ENCODE assay signal across 8 cellular contexts in the genomic region with DNA sequence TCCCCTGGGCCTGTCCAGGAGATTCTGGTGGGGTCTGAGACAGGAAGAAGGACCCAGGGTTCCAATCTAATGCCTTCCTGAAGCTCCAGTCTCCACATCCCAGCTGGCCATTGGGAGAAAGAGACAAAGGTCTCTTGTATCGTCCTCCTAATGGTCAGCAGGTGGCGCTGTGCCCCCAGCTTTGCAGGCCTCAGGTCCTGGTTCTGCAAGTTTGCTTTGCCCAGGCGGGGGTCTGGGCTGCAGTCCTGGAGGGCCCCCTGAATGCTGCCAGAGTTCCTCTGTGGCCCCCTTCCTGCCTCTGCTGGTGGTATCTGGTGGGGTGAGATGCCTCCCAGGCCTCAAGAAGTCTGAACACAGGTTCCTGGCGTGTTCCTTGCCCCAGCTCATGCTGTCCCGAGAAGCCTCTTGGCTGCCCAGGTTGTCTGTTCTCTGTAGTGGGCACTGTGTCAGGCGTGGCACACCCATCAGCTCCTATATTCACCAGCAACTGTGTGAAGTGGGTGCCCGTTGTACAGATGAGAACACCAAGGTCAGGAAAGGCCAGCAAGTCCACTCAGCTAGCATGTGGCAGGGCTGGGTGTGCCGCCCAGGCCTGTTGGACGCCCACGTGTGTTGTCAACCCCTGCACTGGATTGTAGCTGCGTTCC. TPM values are rescaled to one million over a fixed set of nuclear protein-coding genes. Genes with fewer than 3 reads are reported as not detected.
DNase-seq lines count a peak whose midpoint lies in the region; ATAC-seq and TF ChIP-seq lines count a peak whose summit lies in the region.

No MANE protein-coding gene starts in this region.

- H3K9me3 ChIP-seq in BE2C = no peaks in the 10 kb centered on the region
- H3K9me3 ChIP-seq in stomach = no peaks in the 10 kb centered on the region

- H3K4me1 ChIP-seq in BE2C (no peaks in the 10 kb centered on the region), stomach (no peaks in the 10 kb centered on the region)

- H3K36me3 Mint-ChIP-seq in activated CD4-positive, alpha-beta memory T cell treated with anti-CD3 and anti-CD28 coated beads for 36 hours = no peaks in the 10 kb centered on the region

- TF ChIP-seq CTCF in BE2C (IDR thresholded peaks at IDR 0.05; ENCODE audit: low read depth, low read length) (peak; percentile 74), epithelial cell of proximal tubule (conservative IDR thresholded peaks at IDR 0.05; ENCODE audit: low read depth, low read length) (peak; percentile 89), stomach (IDR thresholded peaks at IDR 0.05) (peak in 5 of 7 experiments; percentile 29 to 66 (median 45))

- CTCF ChIA-PET in activated CD4-positive, alpha-beta memory T cell treated with anti-CD3 and anti-CD28 coated beads for 36 hours (lab: Charles Lee) = interaction anchor here (0.6 to 3.4 kb wide), 41 partner anchors 10 to 971 kb away, joined by 3 to 30 read pairs (median 5); a partner anchor contains a TSS

- intact Hi-C loops in activated CD4-positive, alpha-beta memory T cell treated with anti-CD3 and anti-CD28 coated beads for 36 hours (cut with micrococcal nuclease) = loop anchor here (5.0 kb wide), 1 partner anchor 806 kb away; no protein-coding TSS in a partner anchor
- intact Hi-C loops in stomach (cut with DNase I; ENCODE audit: low total_unique reads) = loop anchor here (5.0 kb wide), 1 partner anchor 51 kb away; no protein-coding TSS in a partner anchor

- H3K27me3 ChIP-seq in BE2C (no peaks in the 10 kb centered on the region), stomach (peaks cover 0 to 46% (median 0%) of the 10 kb centered on the region in 3 donors)

- H3K4me3 Mint-ChIP-seq in activated CD4-positive, alpha-beta memory T cell treated with anti-CD3 and anti-CD28 coated beads for 36 hours = no peak overlapping the region

- H3K4me3 ChIP-seq in BE2C (ENCODE audit: low read depth, low read length) = no peak overlapping the region
- H3K4me3 ChIP-seq in epithelial cell of proximal tubule (ENCODE audit: low read depth, low read length) = no peak overlapping the region
- H3K4me3 ChIP-seq in stomach = no peak overlapping the region

- H3K36me3 ChIP-seq in BE2C (no peaks in the 10 kb centered on the region), stomach (no peaks in the 10 kb centered on the region)

- ATAC-seq in HG03460 (IDR thresholded peaks at IDR 0.05; ENCODE audit: unreplicated experiment) = no peak

- POLR2A ChIA-PET in activated CD4-positive, alpha-beta memory T cell treated with anti-CD3 and anti-CD28 coated beads for 36 hours (lab: Charles Lee) = no interaction called here

- 53 to 73% (median 56%) methylated on average over 3 to 11 of the region's 11 CpGs for WGBS in stomach, 5 donors

- no peak for TF ChIP-seq POLR2A in stomach (IDR thresholded peaks at IDR 0.05)

- H3K27ac Mint-ChIP-seq in activated CD4-positive, alpha-beta memory T cell treated with anti-CD3 and anti-CD28 coated beads for 36 hours = no peak overlapping the region

- no peaks in the 10 kb centered on the region for H3K4me1 Mint-ChIP-seq in activated CD4-positive, alpha-beta memory T cell treated with anti-CD3 and anti-CD28 coated beads for 36 hours (ENCODE audit: low read depth)

- TF ChIP-seq EP300 in stomach (IDR thresholded peaks at IDR 0.05) = no peak

- DNase-seq in BE2C (peak; percentile 52), H4 (ENCODE audit: low spot score) (peak; percentile 59), NCI-H460 (ENCODE audit: extremely low read depth, low read depth) (peak; percentile 45), epithelial cell of proximal tubule (ENCODE audit: low read depth) (no peak), mucosa of gallbladder (ENCODE audit: low spot score) (peak; percentile 44), stomach (peak; percentile 67)
- peak; percentile 56 for DNase-seq in activated CD4-positive, alpha-beta memory T cell treated with anti-CD3 and anti-CD28 coated beads for 36 hours

- H3K9me3 Mint-ChIP-seq in activated CD4-positive, alpha-beta memory T cell treated with anti-CD3 and anti-CD28 coated beads for 36 hours = no peaks in the 10 kb centered on the region

- H3K27ac ChIP-seq in stomach = no peak overlapping the region

- H3K27me3 Mint-ChIP-seq in activated CD4-positive, alpha-beta memory T cell treated with anti-CD3 and anti-CD28 coated beads for 36 hours = no peaks in the 10 kb centered on the region

RNA-seq across cellular contexts. Expression of a gene that starts 33.8 kb away (rescaled TPM):
- polyA plus RNA-seq in BE2C (2012; ENCODE audit: insufficient read depth, insufficient read length, low read depth) = 0.63 TPM
- total RNA-seq in H4 (2014; rRNA removed; shearing (Covaris generic)) = not detected in 2 replicates
- 0.20 TPM in 1 of 2 replicates, not detected in the other for total RNA-seq in NCI-H460 (2014; rRNA removed; shearing (Covaris generic))
- polyA plus RNA-seq in NCI-H460 (2014; cell fraction: nucleus; rRNA removed) = 0.10 and 0.33 TPM in 2 replicates
- not detected for total RNA-seq in activated CD4-positive, alpha-beta memory T cell treated with anti-CD3 and anti-CD28 coated beads for 36 hours
- total RNA-seq in epithelial cell of proximal tubule (not detected in 2 replicates), mucosa of gallbladder (13.2 TPM), stomach (10 to 100 TPM in 4 of 5 donors, not detected in 1; 12.7 to 30.9 (median 21.2) TPM)
- 1 to 10 TPM; 1.6 to 6.7 (median 5.8) TPM for polyA plus RNA-seq in stomach

RNA-seq across cellular contexts. Expression of a gene that starts 52.3 kb away (rescaled TPM):
- polyA plus RNA-seq in BE2C (2012; ENCODE audit: insufficient read depth, insufficient read length, low read depth) = 50.9 TPM
- total RNA-seq in H4 (2014; rRNA removed; shearing (Covaris generic)) = 113 and 121 TPM in 2 replicates
- 139 and 142 TPM in 2 replicates for total RNA-seq in NCI-H460 (2014; rRNA removed; shearing (Covaris generic))
- 79.4 and 103 TPM in 2 replicates for polyA plus RNA-seq in NCI-H460 (2014; cell fraction: nucleus; rRNA removed)
- 100 to 1,000 TPM; 113 to 115 TPM for total RNA-seq in activated CD4-positive, alpha-beta memory T cell treated with anti-CD3 and anti-CD28 coated beads for 36 hours
- total RNA-seq in epithelial cell of proximal tubule = 94.7 and 256 TPM in 2 replicates
- 47.4 TPM for total RNA-seq in mucosa of gallbladder
- 100 to 1,000 TPM in 1 of 5 donors, 10 to 100 TPM in 4; 21.9 to 110 (median 33.8) TPM for total RNA-seq in stomach
- polyA plus RNA-seq in stomach = 100 to 1,000 TPM; 152 to 163 (median 161) TPM
